ENCODE assay signal across 21 cellular contexts in genomic region chr10:125095228-125095627, GRCh38.
A peak's percentile ranks its signal among the peaks of the same experiment; 100 is the strongest.
DNase-seq lines count a peak whose midpoint lies in the region; ATAC-seq and TF ChIP-seq lines count a peak whose summit lies in the region.
"Had no signal": no experiment of that assay in that cellular context is flagged by ENCODE, and none has a peak within 500 bp of the region (broad histone marks: within the 10 kb centered on the region; RNA-seq: fewer than 3 reads in every experiment).

No MANE protein-coding gene starts in this region.

- no peak for ATAC-seq in HG03469 (IDR thresholded peaks at IDR 0.05; ENCODE audit: unreplicated experiment)
- ATAC-seq: activated CD4-positive, CD25-positive, alpha-beta regulatory T cell treated with anti-CD3 and anti-CD28 coated beads, Interleukin-2, amount 50 U/mL, for 24 hours; activated CD8-positive, alpha-beta T cell treated with anti-CD3 and anti-CD28 coated beads, Interleukin-2, amount 10 ng/mL, durations not matched to agents 7 days and 5 days; pancreas; stimulated activated effector memory CD8-positive, alpha-beta T cell treated with anti-CD3 and anti-CD28 coated beads, Interleukin-12 subunit alpha, Interleukin-12 subunit beta, amount 100 ng/mL, for 72 hours had no signal

- no peak overlapping the region for H3K4me3 ChIP-seq in sigmoid colon
- H3K4me3 ChIP-seq: pancreas, thyroid gland had no signal

- no peaks in the 10 kb centered on the region for H3K9me3 Mint-ChIP-seq in HFFc6
- H3K9me3 Mint-ChIP-seq in dendritic cell treated with granulocyte-macrophage colony-stimulating factor and Interleukin-4, amounts not matched to agents 40 ng/mL and 50 ng/mL, for 4 days: no peaks in the 10 kb centered on the region
- H3K9me3 Mint-ChIP-seq: activated naive CD8-positive, alpha-beta T cell treated with anti-CD3 and anti-CD28 coated beads, Interleukin-2, amount 10 ng/mL, durations not matched to agents 7 days and 5 days; stimulated activated effector memory CD8-positive, alpha-beta T cell treated with anti-CD3 and anti-CD28 coated beads, Interleukin-12 subunit alpha, Interleukin-12 subunit beta, amount 100 ng/mL, for 72 hours had no signal

- H3K36me3 Mint-ChIP-seq in HFFc6 (ENCODE audit: low read depth): peaks cover 29% of the 10 kb centered on the region
- peaks cover 34% of the 10 kb centered on the region for H3K36me3 Mint-ChIP-seq in dendritic cell treated with granulocyte-macrophage colony-stimulating factor and Interleukin-4, amounts not matched to agents 40 ng/mL and 50 ng/mL, for 4 days (ENCODE audit: low read depth)
- H3K36me3 Mint-ChIP-seq: activated naive CD8-positive, alpha-beta T cell treated with anti-CD3 and anti-CD28 coated beads, Interleukin-2, amount 10 ng/mL, durations not matched to agents 7 days and 5 days; stimulated activated effector memory CD8-positive, alpha-beta T cell treated with anti-CD3 and anti-CD28 coated beads, Interleukin-12 subunit alpha, Interleukin-12 subunit beta, amount 100 ng/mL, for 72 hours had no signal

- TF ChIP-seq CTCF in HFFc6 (IDR thresholded peaks at IDR 0.05): no peak
- TF ChIP-seq CTCF in sigmoid colon (IDR thresholded peaks at IDR 0.05): no peak

- no peaks in the 10 kb centered on the region for H3K36me3 ChIP-seq in sigmoid colon
- H3K36me3 ChIP-seq: brain microvascular endothelial cell, pancreas, thyroid gland had no signal

- TF ChIP-seq EP300 in sigmoid colon (IDR thresholded peaks at IDR 0.05): no peak

- peak overlapping the region in 2 of 4 donors; percentile 68 to 83 for H3K27ac ChIP-seq in sigmoid colon
- H3K27ac ChIP-seq: brain microvascular endothelial cell, HL-60, pancreas had no signal

- H3K4me1 ChIP-seq in sigmoid colon: peaks cover 0 to 66% (median 48%) of the 10 kb centered on the region in 4 donors

- DNase-seq in HFFc6 (no peak), mesenteric fat pad (ENCODE audit: low spot score) (peak; percentile 73), sigmoid colon (peak; percentile 57), DMS 273 (lab: John Stamatoyannopoulos, UW; ENCODE audit: unreplicated experiment) (no peak), HCEC 1CT (no peak)
- DNase-seq in activated CD8-positive, alpha-beta memory T cell treated with anti-CD3 and anti-CD28 coated beads for 24 hours: no peak
- DNase-seq: activated CD8-positive, alpha-beta T cell treated with anti-CD3 and anti-CD28 coated beads, Interleukin-2, amount 10 ng/mL, durations not matched to agents 7 days and 5 days; activated naive CD8-positive, alpha-beta T cell treated with anti-CD3 and anti-CD28 coated beads, Interleukin-2, amount 10 ng/mL, durations not matched to agents 7 days and 5 days; activated T-cell treated with anti-CD3 and anti-CD28 coated beads, Interleukin-2, amount 50 U/mL, for 48 hours; brain microvascular endothelial cell; cortex of kidney; DMS 273 treated with DMSO at 0.1 percent for 48 hours; NCI-H1694; NCI-H748 treated with DMSO at 0.1 percent for 48 hours had no signal

- no peak overlapping the region; the same call in 1 of the 2 replicates for H3K4me3 Mint-ChIP-seq in HFFc6
- H3K4me3 Mint-ChIP-seq in dendritic cell treated with granulocyte-macrophage colony-stimulating factor and Interleukin-4, amounts not matched to agents 40 ng/mL and 50 ng/mL, for 4 days: no peak overlapping the region
- H3K4me3 Mint-ChIP-seq: activated CD8-positive, alpha-beta T cell treated with anti-CD3 and anti-CD28 coated beads, Interleukin-2, amount 10 ng/mL, durations not matched to agents 7 days and 5 days; activated naive CD8-positive, alpha-beta T cell treated with anti-CD3 and anti-CD28 coated beads, Interleukin-2, amount 10 ng/mL, durations not matched to agents 7 days and 5 days; stimulated activated effector memory CD8-positive, alpha-beta T cell treated with anti-CD3 and anti-CD28 coated beads, Interleukin-12 subunit alpha, Interleukin-12 subunit beta, amount 100 ng/mL, for 72 hours had no signal

- H3K9me3 ChIP-seq in sigmoid colon: no peaks in the 10 kb centered on the region
- H3K9me3 ChIP-seq: pancreas, thyroid gland had no signal

- peak overlapping the region; percentile 85 for H3K27ac Mint-ChIP-seq in HFFc6
- H3K27ac Mint-ChIP-seq in dendritic cell treated with granulocyte-macrophage colony-stimulating factor and Interleukin-4, amounts not matched to agents 40 ng/mL and 50 ng/mL, for 4 days: peak overlapping the region; percentile 40
- H3K27ac Mint-ChIP-seq: activated CD8-positive, alpha-beta T cell treated with anti-CD3 and anti-CD28 coated beads, Interleukin-2, amount 10 ng/mL, durations not matched to agents 7 days and 5 days; activated naive CD8-positive, alpha-beta T cell treated with anti-CD3 and anti-CD28 coated beads, Interleukin-2, amount 10 ng/mL, durations not matched to agents 7 days and 5 days; stimulated activated effector memory CD8-positive, alpha-beta T cell treated with anti-CD3 and anti-CD28 coated beads, Interleukin-12 subunit alpha, Interleukin-12 subunit beta, amount 100 ng/mL, for 72 hours had no signal

- intact Hi-C loops in dendritic cell treated with granulocyte-macrophage colony-stimulating factor and Interleukin-4, amounts not matched to agents 40 ng/mL and 50 ng/mL, for 4 days (cut with micrococcal nuclease): no loop called here
- intact Hi-C loops in sigmoid colon (cut with DNase I): no loop called here

- H3K4me1 Mint-ChIP-seq in HFFc6 (ENCODE audit: low read depth): peaks cover 71% of the 10 kb centered on the region
- H3K4me1 Mint-ChIP-seq in dendritic cell treated with granulocyte-macrophage colony-stimulating factor and Interleukin-4, amounts not matched to agents 40 ng/mL and 50 ng/mL, for 4 days (ENCODE audit: low read depth): peaks cover 57% of the 10 kb centered on the region
- H3K4me1 Mint-ChIP-seq: activated naive CD8-positive, alpha-beta T cell treated with anti-CD3 and anti-CD28 coated beads, Interleukin-2, amount 10 ng/mL, durations not matched to agents 7 days and 5 days; stimulated activated effector memory CD8-positive, alpha-beta T cell treated with anti-CD3 and anti-CD28 coated beads, Interleukin-12 subunit alpha, Interleukin-12 subunit beta, amount 100 ng/mL, for 72 hours had no signal

- whole genome bisulfite sequencing in sigmoid colon, 2 donors: 88 to 89% methylated on average over 6 of the region's 6 CpGs

- H3K27me3 Mint-ChIP-seq in HFFc6 (ENCODE audit: insufficient read depth): no peaks in the 10 kb centered on the region; the same call in 1 of the 2 replicates
- H3K27me3 Mint-ChIP-seq in dendritic cell treated with granulocyte-macrophage colony-stimulating factor and Interleukin-4, amounts not matched to agents 40 ng/mL and 50 ng/mL, for 4 days: no peaks in the 10 kb centered on the region

- TF ChIP-seq POLR2A in sigmoid colon (IDR thresholded peaks at IDR 0.05): no peak

- no peaks in the 10 kb centered on the region for H3K27me3 ChIP-seq in sigmoid colon
- H3K27me3 ChIP-seq: brain microvascular endothelial cell, pancreas, thyroid gland had no signal

Comparison
In these comparisons a context has a peak if more than half of its experiments do, and no peak if none do; other contexts are left out.
1. DNase-seq: peak in mesenteric fat pad (single experiment) and sigmoid colon (single experiment); none in HFFc6 (single experiment), DMS 273 (single experiment), activated CD8-positive, alpha-beta memory T cell treated with anti-CD3 and anti-CD28 coated beads for 24 hours (single experiment) and HCEC 1CT (single experiment).